In the genomic region with DNA sequence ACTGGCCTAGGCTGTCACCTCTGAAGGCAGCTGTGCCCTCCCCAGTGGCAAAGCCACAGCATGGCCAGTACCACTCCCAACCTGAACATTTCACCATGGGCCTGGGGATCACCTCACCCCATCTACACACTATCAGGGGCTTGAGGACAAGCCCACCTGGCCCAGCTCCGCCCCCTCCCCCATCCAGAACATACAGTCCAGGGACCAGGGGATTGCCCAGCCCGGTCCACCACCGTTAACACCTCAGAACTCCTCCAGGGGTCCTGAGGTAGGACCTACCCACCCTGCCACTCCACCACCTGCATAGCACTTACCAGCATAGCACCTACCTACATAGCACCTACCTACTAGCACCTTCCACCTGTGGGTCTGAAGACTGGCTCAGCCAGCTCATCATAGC, we compare ENCODE assay signal across 21 cellular contexts.
DNase-seq lines count a peak whose midpoint lies in the region; ATAC-seq, FAIRE-seq and TF ChIP-seq lines count a peak whose summit lies in the region.
"Had no signal": no experiment of that assay in that cellular context is flagged by ENCODE, and none has a peak within 500 bp of the region (broad histone marks: within the 10 kb centered on the region; RNA-seq: fewer than 3 reads in every experiment).

No MANE protein-coding gene starts in this region.

- no peaks in the 10 kb centered on the region for H3K4me1 Mint-ChIP-seq in chondrocyte (ENCODE audit: low read depth)
- H3K4me1 Mint-ChIP-seq: B cell had no signal

- no peaks in the 10 kb centered on the region for H3K36me3 Mint-ChIP-seq in chondrocyte (ENCODE audit: low read depth)
- H3K36me3 Mint-ChIP-seq: CD8-positive, alpha-beta T cell had no signal

- H3K27ac Mint-ChIP-seq in chondrocyte (ENCODE audit: unreplicated experiment), result no peak overlapping the region
- H3K27ac Mint-ChIP-seq: B cell; CD4-positive, alpha-beta T cell; CD8-positive, alpha-beta T cell had no signal

- H3K4me1 ChIP-seq in upper lobe of right lung (no peaks in the 10 kb centered on the region), colonic mucosa (no peaks in the 10 kb centered on the region)
- H3K4me1 ChIP-seq: A549; BLaER1 treated with 17β-estradiol and CSF1 and Interleukin-3, amounts not matched to agents 10 nM and 100 nM; Caco-2 had no signal

- no peak overlapping the region for H3K4me3 Mint-ChIP-seq in chondrocyte (ENCODE audit: unreplicated experiment)
- H3K4me3 Mint-ChIP-seq: B cell; CD4-positive, alpha-beta T cell; CD8-positive, alpha-beta T cell had no signal

- no peak for ATAC-seq in upper lobe of right lung
- ATAC-seq: A549; CD8-positive, alpha-beta T cell had no signal

- H3K9ac ChIP-seq in colonic mucosa (ENCODE audit: low read depth in 2 of 2, low read length in 2 of 2), result no peak overlapping the region
- H3K9ac ChIP-seq: BLaER1 treated with 17β-estradiol and CSF1 and Interleukin-3, amounts not matched to agents 10 nM and 100 nM had no signal

- H3K9me3 Mint-ChIP-seq in chondrocyte (ENCODE audit: low read depth), result peaks cover 32% of the 10 kb centered on the region
- H3K9me3 Mint-ChIP-seq: CD4-positive, alpha-beta T cell; CD8-positive, alpha-beta T cell had no signal

- H3K4me3 ChIP-seq in upper lobe of right lung (no peak overlapping the region), colonic mucosa (no peak overlapping the region)
- H3K4me3 ChIP-seq: A549; BLaER1 treated with 17β-estradiol and CSF1 and Interleukin-3, amounts not matched to agents 10 nM and 100 nM had no signal

- H3K27me3 Mint-ChIP-seq in chondrocyte (ENCODE audit: low read depth), result no peaks in the 10 kb centered on the region
- H3K27me3 Mint-ChIP-seq: B cell; CD4-positive, alpha-beta T cell had no signal

- TF ChIP-seq POLR2A in GM12892 (IDR thresholded peaks at IDR 0.05; ENCODE audit: low read depth, low read length), result no peak

- FAIRE-seq in GM12892 (lab: Jason Lieb, UNC), result peak; percentile 62
- FAIRE-seq: A549, D721Med, G401.6, GM12891, GM18507 had no signal

- intact Hi-C loops in posterior vena cava (cut with DNase I) (loop anchor here in 1 of 2 donors (5.0 kb wide), 1 partner anchor 798 kb away; no protein-coding TSS in a partner anchor), upper lobe of right lung (cut with DNase I) (no loop called here), colonic mucosa (cut with DNase I) (no loop called here)

- H3K27me3 ChIP-seq in upper lobe of right lung (no peaks in the 10 kb centered on the region), colonic mucosa (no peaks in the 10 kb centered on the region)

- H3K9me3 ChIP-seq in upper lobe of right lung (no peaks in the 10 kb centered on the region), colonic mucosa (no peaks in the 10 kb centered on the region)
- H3K9me3 ChIP-seq: A549, Caco-2 had no signal

- no peaks in the 10 kb centered on the region for H3K36me3 ChIP-seq in upper lobe of right lung
- no peaks in the 10 kb centered on the region for H3K36me3 ChIP-seq in colonic mucosa
- H3K36me3 ChIP-seq: BLaER1 treated with 17β-estradiol and CSF1 and Interleukin-3, amounts not matched to agents 10 nM and 100 nM had no signal

- DNase-seq in GM12892 (ENCODE audit: insufficient read length) (no peak), chondrocyte (ENCODE audit: low spot score) (peak; percentile 53), posterior vena cava (ENCODE audit: low spot score) (peak; percentile 69), upper lobe of right lung (no peak), colonic mucosa (no peak)
- DNase-seq: AML-193; Caco-2; Calu3; CD4-positive, alpha-beta T cell; CD8-positive, alpha-beta T cell; DMS79 treated with DMSO at 0.1 percent for 48 hours; GF-D8 had no signal

- H3K27ac ChIP-seq in upper lobe of right lung, result no peak overlapping the region
- H3K27ac ChIP-seq in colonic mucosa, result no peak overlapping the region
- H3K27ac ChIP-seq: 22Rv1; A549; BLaER1 treated with 17β-estradiol and CSF1 and Interleukin-3, amounts not matched to agents 10 nM and 100 nM; C4-2B had no signal

- TF ChIP-seq CTCF in chondrocyte (IDR thresholded peaks at IDR 0.05) (no peak), upper lobe of right lung (IDR thresholded peaks at IDR 0.05) (no peak), colonic mucosa (IDR thresholded peaks at IDR 0.05) (no peak)

Comparison
In these comparisons a context has a peak if more than half of its experiments do, and no peak if none do; other contexts are left out.
1. DNase-seq: peak in chondrocyte (single experiment) and posterior vena cava (single experiment); none in GM12892 (single experiment), upper lobe of right lung (single experiment) and colonic mucosa (single experiment).